14 cellular contexts compared by ENCODE assay signal in genomic region chr19:11321206-11322126, GRCh38. TPM values are rescaled to one million over a fixed set of nuclear protein-coding genes. Genes with fewer than 3 reads are reported as not detected.
DNase-seq lines count a peak whose midpoint lies in the region; ATAC-seq, FAIRE-seq and TF ChIP-seq lines count a peak whose summit lies in the region.
"Had no signal": no experiment of that assay in that cellular context is flagged by ENCODE, and none has a peak within 500 bp of the region (broad histone marks: within the 10 kb centered on the region; RNA-seq: fewer than 3 reads in every experiment).

No MANE protein-coding gene starts in this region.

- H3K4me3 ChIP-seq in Caco-2 (ENCODE audit: low read depth, low read length) (no peak overlapping the region), K562 (no peak overlapping the region)

- H3K79me2 ChIP-seq in H9 (ENCODE audit: insufficient read depth, low read length) (no peaks in the 10 kb centered on the region), K562 (ENCODE audit: control insufficient read depth, insufficient read depth, low read length) (no peaks in the 10 kb centered on the region)

- H3K4me1 ChIP-seq in Caco-2 (peaks cover 7% of the 10 kb centered on the region; the same call in 1 of the 2 replicates), H9 (ENCODE audit: insufficient read depth, low read length) (no peaks in the 10 kb centered on the region), K562 (replicated peaks in 1 of 2; ENCODE audit: control insufficient read depth in 2 of 2, insufficient read depth in 2 of 2, low read length in 2 of 2) (peaks cover 17 to 27% of the 10 kb centered on the region in 2 experiments; a peak in 4 of 5 replicates)

- peaks cover 24% of the 10 kb centered on the region for H3K4me1 Mint-ChIP-seq in Caco-2 (ENCODE audit: low read depth, unreplicated experiment)
- peaks cover 6 to 11% of the 10 kb centered on the region in 2 experiments for H3K4me1 Mint-ChIP-seq in H9
- peaks cover 32% of the 10 kb centered on the region for H3K4me1 Mint-ChIP-seq in nephron

- H2AFZ ChIP-seq in H9 (ENCODE audit: low read length) (no peak overlapping the region), K562 (ENCODE audit: low read depth, low read length) (no peak overlapping the region)

- no peak overlapping the region for H3K18ac ChIP-seq in H9 (ENCODE audit: insufficient read length, low read depth, low read length)

- H3K27me3 ChIP-seq in Caco-2 (replicated peaks; ENCODE audit: control insufficient read depth, insufficient read depth, low read length) (no peaks in the 10 kb centered on the region), H9 (ENCODE audit: insufficient read depth, low read length) (no peaks in the 10 kb centered on the region), K562 (ENCODE audit: control insufficient read depth in 2 of 2, insufficient read depth in 2 of 2, low read length in 2 of 2) (no peaks in the 10 kb centered on the region)

- H4K5ac ChIP-seq in H9 (ENCODE audit: insufficient read length, low read depth, low read length) = no peak overlapping the region

- ATAC-seq in K562 = no peak
- no peak for ATAC-seq in GM21381 (IDR thresholded peaks at IDR 0.05; ENCODE audit: unreplicated experiment)
- no peak for ATAC-seq in GM18858 (IDR thresholded peaks at IDR 0.05; ENCODE audit: unreplicated experiment)
- ATAC-seq: activated T-cell treated with anti-CD3 and anti-CD28 coated beads, Interleukin-2, amount 50 U/mL, for 72 hours had no signal

- no peak overlapping the region for H2BK15ac ChIP-seq in H9 (ENCODE audit: low read depth, low read length)

- no peak overlapping the region for H3K56ac ChIP-seq in H9 (ENCODE audit: insufficient read length, low read depth, low read length)

- no peaks in the 10 kb centered on the region for H3K9me1 ChIP-seq in K562 (ENCODE audit: control insufficient read depth, insufficient read depth, low read length)

- H3K27me3 Mint-ChIP-seq in Caco-2 (ENCODE audit: insufficient read depth, unreplicated experiment) (no peaks in the 10 kb centered on the region), H9 (ENCODE audit: low read depth) (peaks cover 6% of the 10 kb centered on the region; the same call in 1 of the 2 replicates), nephron (ENCODE audit: low read depth) (no peaks in the 10 kb centered on the region)

- no peak overlapping the region for H2BK12ac ChIP-seq in H9 (ENCODE audit: insufficient read length, low read depth, low read length)

- H3K14ac ChIP-seq in H9 (ENCODE audit: insufficient read depth, low read length) = no peak overlapping the region

- H2BK5ac ChIP-seq in H9 (ENCODE audit: insufficient read length, low read length) = no peak overlapping the region

- in situ Hi-C loops in K562 (cut with MboI) = no loop called here

- H4K91ac ChIP-seq in H9 (ENCODE audit: insufficient read length, low read depth, low read length) = no peak overlapping the region

- H3K9me3 ChIP-seq in Caco-2 = no peaks in the 10 kb centered on the region
- no peaks in the 10 kb centered on the region for H3K9me3 ChIP-seq in H9 (ENCODE audit: control insufficient read depth, low read depth, low read length)
- H3K9me3 ChIP-seq in K562 (replicated peaks; ENCODE audit: control insufficient read depth, insufficient read depth, low read depth, low read length) = no peaks in the 10 kb centered on the region

- WGBS in H9 (ENCODE audit: extremely low coverage, insufficient read length, low lambda C conversion rate) = no CpG with 5 or more reads among the region's 14 CpGs
- WGBS in K562 (ENCODE audit: insufficient coverage, low coverage, missing lambda C conversion rate) = 57% methylated on average over 12 of the region's 14 CpGs

- no peak for TF ChIP-seq EP300 in K562 (IDR thresholded peaks at IDR 0.05; ENCODE audit: low read length)

- no peaks in the 10 kb centered on the region for H3K79me1 ChIP-seq in H9 (ENCODE audit: insufficient read depth, low read depth, low read length, poor library complexity, severe bottlenecking)

- CTCF ChIA-PET in Caco-2 (lab: Charles Lee) = interaction anchor here (1.5 to 1.9 kb wide), 3 partner anchors 20 to 55 kb away, joined by 5 to 25 read pairs (median 9); no protein-coding TSS in a partner anchor
- CTCF ChIA-PET in K562 (lab: Yijun Ruan, JAX; ENCODE audit: low intra/inter-chr PET ratio) = no interaction called here

- no TSS peak for BruUV-seq in Caco-2 (replicated peaks; lab: Mats Ljungman, UMichigan)
- BruUV-seq in K562 (replicated peaks; lab: Mats Ljungman, UMichigan) = no TSS peak

- no peak overlapping the region for H3K4me2 ChIP-seq in H9 (ENCODE audit: insufficient read depth, insufficient read length, low read length)
- H3K4me2 ChIP-seq in K562 (ENCODE audit: insufficient read depth, low read length) = no peak overlapping the region

- no peak overlapping the region for H3K27ac ChIP-seq in H9 (ENCODE audit: insufficient read length, low read depth, low read length)
- H3K27ac ChIP-seq in K562 (ENCODE audit: extremely low read depth, low read depth, low read length) = no peak overlapping the region

- H3K36me3 ChIP-seq in Caco-2 (ENCODE audit: control insufficient read depth, insufficient read depth, low read length) (no peaks in the 10 kb centered on the region; the same call in 1 of the 2 replicates), K562 (ENCODE audit: control insufficient read depth, insufficient read depth, low read length) (no peaks in the 10 kb centered on the region)

- TF ChIP-seq CTCF in Caco-2 (IDR thresholded peaks at IDR 0.05; ENCODE audit: insufficient read depth in 1 of 2, low read depth in 1 of 2, low read length in 1 of 2, severe bottlenecking in 1 of 2, unreplicated experiment in 1 of 2) (no peak), H9 (conservative IDR thresholded peaks at IDR 0.05) (peak; percentile 56), K562 (IDR thresholded peaks at IDR 0.05 in 2 of 3, conservative IDR thresholded peaks at IDR 0.05 in 1 of 3; ENCODE audit: insufficient read depth in 2 of 3, low read depth in 1 of 3, low read length in 3 of 3) (peak in 2 of 3 experiments; percentile 15 to 36; a peak in 2 of 6 replicates), nephron (IDR thresholded peaks at IDR 0.05; ENCODE audit: unreplicated experiment in 3 of 3) (no peak)

- no peak overlapping the region for H2BK20ac ChIP-seq in H9 (ENCODE audit: low read depth, low read length, poor library complexity, severe bottlenecking)

- no peaks in the 10 kb centered on the region for H3K9me3 Mint-ChIP-seq in Caco-2 (ENCODE audit: unreplicated experiment)
- no peaks in the 10 kb centered on the region for H3K9me3 Mint-ChIP-seq in H9
- peaks cover 4% of the 10 kb centered on the region for H3K9me3 Mint-ChIP-seq in nephron
- H3K9me3 Mint-ChIP-seq: activated T-cell treated with anti-CD3 and anti-CD28 coated beads, Interleukin-2, amount 50 U/mL, for 72 hours had no signal

- H3K23me2 ChIP-seq in H9 (ENCODE audit: insufficient read length, low read depth, low read length, poor library complexity, severe bottlenecking) = no peaks in the 10 kb centered on the region

- no peak overlapping the region for H4K8ac ChIP-seq in H9 (replicated peaks; ENCODE audit: insufficient read length, low read depth, low read length)

- POLR2A ChIA-PET in Caco-2 (lab: Charles Lee) = no interaction called here
- POLR2A ChIA-PET in K562 (lab: Yijun Ruan, JAX) = interaction anchor here (0.6 to 1.5 kb wide), 5 partner anchors 10 to 483 kb away, joined by 3 to 4 read pairs (median 3); partner anchors contain the start of gene RAB3D

- no peaks in the 10 kb centered on the region for H4K20me1 ChIP-seq in H9 (ENCODE audit: control insufficient read depth, insufficient read depth, insufficient read length)
- H4K20me1 ChIP-seq in K562 (replicated peaks; ENCODE audit: control insufficient read depth, insufficient read depth, low read length) = no peaks in the 10 kb centered on the region

- H3K4me3 Mint-ChIP-seq in Caco-2 (ENCODE audit: unreplicated experiment) (peak overlapping the region; percentile 25), H9 (no peak overlapping the region; a peak in 1 of 5 replicates), nephron (peak overlapping the region in 2 of 3 experiments; percentile 2 to 6)
- H3K4me3 Mint-ChIP-seq: activated T-cell treated with anti-CD3 and anti-CD28 coated beads, Interleukin-2, amount 50 U/mL, for 72 hours; CD4-positive, alpha-beta memory T cell had no signal

- intact Hi-C loops in Caco-2 (cut with micrococcal nuclease; ENCODE audit: unreplicated experiment) (no loop called here), K562 (cut with micrococcal nuclease) (no loop called here)

- no peak overlapping the region for H2AK5ac ChIP-seq in H9 (ENCODE audit: insufficient read length, low read length)

- no peak overlapping the region for H3T11ph ChIP-seq in H9 (ENCODE audit: low read length)

- TF ChIP-seq POLR2A in K562 (conservative IDR thresholded peaks at IDR 0.05) = no peak

- H3K27ac Mint-ChIP-seq in Caco-2 (ENCODE audit: unreplicated experiment) (peak overlapping the region; percentile 36), H9 (peak overlapping the region in 1 of 3 experiments; percentile 8; a peak in 2 of 7 replicates), nephron (peak overlapping the region; percentile 75 to 80 (median 78))
- H3K27ac Mint-ChIP-seq: activated T-cell treated with anti-CD3 and anti-CD28 coated beads, Interleukin-2, amount 50 U/mL, for 72 hours had no signal

- H2BK120ac ChIP-seq in H9 (ENCODE audit: low read depth, low read length, poor library complexity, severe bottlenecking) = no peak overlapping the region

- no peak for DNase-seq in Caco-2
- no peak for DNase-seq in H9
- peak in 2 of 4 experiments; percentile 13 to 16 for DNase-seq in K562 (ENCODE audit: extremely low read depth in 1 of 4, low spot score in 3 of 4)
- no peak for DNase-seq in NCI-H345 treated with DMSO at 0.1 percent for 48 hours (lab: John Stamatoyannopoulos, UW; ENCODE audit: unreplicated experiment)
- DNase-seq in hepatic stellate cell (ENCODE audit: low spot score) = no peak
- DNase-seq: activated T-cell treated with anti-CD3 and anti-CD28 coated beads, Interleukin-2, amount 50 U/mL, for 72 hours; amniotic stem cell; CD4-positive, alpha-beta memory T cell; NCI-H2029 treated with DMSO at 0.1 percent for 48 hours; stimulated activated CD4-positive, alpha-beta T cell treated with anti-CD3 and anti-CD28 coated beads, Interleukin-2, amount 100 ng/mL, for 24 hours had no signal

- H3K36me3 Mint-ChIP-seq in Caco-2 (ENCODE audit: insufficient read depth, unreplicated experiment) = peaks cover 12% of the 10 kb centered on the region
- H3K36me3 Mint-ChIP-seq in H9 (ENCODE audit: insufficient read depth in 1 of 3, low read depth in 3 of 3) = peaks cover 0 to 7% (median 3%) of the 10 kb centered on the region in 3 experiments; a peak in 3 of 7 replicates
- H3K36me3 Mint-ChIP-seq in nephron (ENCODE audit: low read depth) = peaks cover 7% of the 10 kb centered on the region

- H3K4ac ChIP-seq in H9 (ENCODE audit: low read depth, low read length) = no peak overlapping the region

- H3K23ac ChIP-seq in H9 (ENCODE audit: insufficient read length, low read depth, low read length) = no peak overlapping the region

- H3K9ac ChIP-seq in H9 (ENCODE audit: extremely low read depth, insufficient read length, low read length) (no peak overlapping the region), K562 (ENCODE audit: insufficient read depth in 1 of 2, low read depth in 2 of 2, low read length in 2 of 2) (no peak overlapping the region; a peak in 1 of 4 replicates)

- no peak for FAIRE-seq in K562 (lab: Jason Lieb, UNC)

- 0 out of 4 replicates have a peak, but pooled peaks of 1 of the 2 experiments have one; percentile 8 for TF ChIP-seq RAD21 in K562 (CRISPR knock-in tag; conservative IDR thresholded peaks at IDR 0.05 in 1 of 2, IDR thresholded peaks at IDR 0.05 in 1 of 2)

RNA-seq across cellular contexts. Expression of gene RAB3D, which starts 18.0 kb away (rescaled TPM):
- total RNA-seq in Caco-2 (2022) = 28.0 and 35.2 TPM in 2 replicates
- 29.4 and 32.8 TPM in 2 replicates for total RNA-seq in H9 (2021)
- total RNA-seq in K562 (2011; cell fraction: chromatin; rRNA removed; ENCODE audit: low replicate concordance) = 3.0 and 8.8 TPM in 2 replicates
- 2.5 and 3.2 TPM in 2 replicates for total RNA-seq in K562 (2011; cell fraction: nucleolus; rRNA removed)
- total RNA-seq in K562 (2011; cell fraction: nucleoplasm; rRNA removed) = 2.6 TPM in 2 replicates
- total RNA-seq in K562 (2014; rRNA removed) = 1.2 and 1.6 TPM in 2 replicates
- 1.3 and 1.4 TPM in 2 replicates for total RNA-seq in K562 (2014; rRNA removed; fragmentation: Illumina TruSeq; extraction: Trizol)
- 1.8 and 1.9 TPM in 2 replicates for total RNA-seq in K562 (2015; rRNA removed; fragmentation: Illumina TruSeq; extraction: Trizol)
- 3.3 and 4.5 TPM in 2 replicates for total RNA-seq in K562 (2021)
- 3.0 and 3.8 TPM in 2 replicates for polyA plus RNA-seq in K562 (2011; rRNA removed)
- 2.6 and 3.9 TPM in 2 replicates for polyA plus RNA-seq in K562 (2011; cell fraction: cytosol; rRNA removed)
- polyA plus RNA-seq in K562 (2011; cell fraction: nucleus; rRNA removed) = 1.3 and 1.7 TPM in 2 replicates
- 1.1 and 2.3 TPM in 2 replicates for polyA plus RNA-seq in K562 (2012)
- 0.89 and 1.4 TPM in 2 replicates for polyA plus RNA-seq in K562 (2014; fragmentation: Illumina TruSeq; extraction: Trizol)
- 1 to 10 TPM in 1 of 2 experiments, under 1 TPM in 1; 0.34 to 1.1 TPM for polyA plus RNA-seq in K562 (2014; fragmentation: Nextera tagmentation; extraction: Ambion mirVana)
- 1.5 and 1.9 TPM in 2 replicates for polyA plus RNA-seq in K562 (2014; rRNA removed)
- 7.1 and 8.6 TPM in 2 replicates for polyA minus RNA-seq in K562 (2011; rRNA and poly(A)+ RNA removed)
- 2.7 and 4.4 TPM in 2 replicates for polyA minus RNA-seq in K562 (2011; cell fraction: cytosol; rRNA and poly(A)+ RNA removed)
- polyA minus RNA-seq in K562 (2011; cell fraction: nucleus; rRNA and poly(A)+ RNA removed) = 1.2 and 1.6 TPM in 2 replicates

RNA-seq across cellular contexts. Expression of gene TMEM205, which starts 24.6 kb away (rescaled TPM):
- total RNA-seq in Caco-2 (2022) (68.3 and 76.1 TPM in 2 replicates), H9 (2021) (69.7 and 73.1 TPM in 2 replicates), K562 (2014; rRNA removed) (63.3 and 68.9 TPM in 2 replicates), K562 (2014; rRNA removed; fragmentation: Illumina TruSeq; extraction: Trizol) (21.2 and 26.1 TPM in 2 replicates), K562 (2015; rRNA removed; fragmentation: Illumina TruSeq; extraction: Trizol) (32.0 and 33.7 TPM in 2 replicates), K562 (2021) (44.1 and 45.6 TPM in 2 replicates)
- total RNA-seq in K562 (2011; cell fraction: chromatin; rRNA removed; ENCODE audit: low replicate concordance) = 24.9 and 71.9 TPM in 2 replicates
- 125 and 126 TPM in 2 replicates for total RNA-seq in K562 (2011; cell fraction: nucleolus; rRNA removed)
- total RNA-seq in K562 (2011; cell fraction: nucleoplasm; rRNA removed) = 67.8 and 77.4 TPM in 2 replicates
- polyA plus RNA-seq in K562 (2011; rRNA removed) (57.7 and 68.8 TPM in 2 replicates), K562 (2014; fragmentation: Illumina TruSeq; extraction: Trizol) (72.6 and 73.2 TPM in 2 replicates), K562 (2014; fragmentation: Nextera tagmentation; extraction: Ambion mirVana) (10 to 100 TPM; 21.3 to 27.3 TPM), K562 (2014; rRNA removed) (81.5 and 83.8 TPM in 2 replicates)
- 179 and 221 TPM in 2 replicates for polyA plus RNA-seq in K562 (2011; cell fraction: cytosol; rRNA removed)
- 92.4 and 97.3 TPM in 2 replicates for polyA plus RNA-seq in K562 (2011; cell fraction: nucleus; rRNA removed)
- 57.1 and 57.4 TPM in 2 replicates for polyA plus RNA-seq in K562 (2012)
- 30.4 and 35.1 TPM in 2 replicates for polyA minus RNA-seq in K562 (2011; rRNA and poly(A)+ RNA removed)
- 26.4 and 28.5 TPM in 2 replicates for polyA minus RNA-seq in K562 (2011; cell fraction: cytosol; rRNA and poly(A)+ RNA removed)
- polyA minus RNA-seq in K562 (2011; cell fraction: nucleus; rRNA and poly(A)+ RNA removed) = 4.7 and 11.6 TPM in 2 replicates

RNA-seq across cellular contexts. Expression of gene CCDC159, which starts 24.9 kb away (rescaled TPM):
- total RNA-seq in Caco-2 (2022) (11.7 and 13.9 TPM in 2 replicates), H9 (2021) (5.7 and 5.8 TPM in 2 replicates), K562 (2014; rRNA removed) (3.6 and 3.7 TPM in 2 replicates), K562 (2014; rRNA removed; fragmentation: Illumina TruSeq; extraction: Trizol) (3.1 and 3.9 TPM in 2 replicates), K562 (2015; rRNA removed; fragmentation: Illumina TruSeq; extraction: Trizol) (3.9 and 4.7 TPM in 2 replicates), K562 (2021) (5.9 and 7.6 TPM in 2 replicates)
- 35.6 and 69.3 TPM in 2 replicates for total RNA-seq in K562 (2011; cell fraction: chromatin; rRNA removed; ENCODE audit: low replicate concordance)
- total RNA-seq in K562 (2011; cell fraction: nucleolus; rRNA removed) = 24.6 and 29.0 TPM in 2 replicates
- total RNA-seq in K562 (2011; cell fraction: nucleoplasm; rRNA removed) = 35.5 and 35.6 TPM in 2 replicates
- polyA plus RNA-seq in K562 (2011; rRNA removed) (6.8 and 9.4 TPM in 2 replicates), K562 (2014; fragmentation: Illumina TruSeq; extraction: Trizol) (8.9 and 10.1 TPM in 2 replicates), K562 (2014; fragmentation: Nextera tagmentation; extraction: Ambion mirVana) (1 to 10 TPM in 1 of 2 experiments, under 1 TPM in 1; 0.68 to 2.5 TPM), K562 (2014; rRNA removed) (6.8 and 8.6 TPM in 2 replicates)
- polyA plus RNA-seq in K562 (2011; cell fraction: cytosol; rRNA removed) = 5.8 and 5.9 TPM in 2 replicates
- 52.3 and 65.7 TPM in 2 replicates for polyA plus RNA-seq in K562 (2011; cell fraction: nucleus; rRNA removed)
- polyA plus RNA-seq in K562 (2012) = 13.1 and 29.9 TPM in 2 replicates
- 2.1 and 3.3 TPM in 2 replicates for polyA minus RNA-seq in K562 (2011; rRNA and poly(A)+ RNA removed)
- not detected in 2 replicates for polyA minus RNA-seq in K562 (2011; cell fraction: cytosol; rRNA and poly(A)+ RNA removed)
- 14.4 and 14.7 TPM in 2 replicates for polyA minus RNA-seq in K562 (2011; cell fraction: nucleus; rRNA and poly(A)+ RNA removed)

RNA-seq across cellular contexts. Expression of gene TSPAN16, which starts 25.5 kb away (rescaled TPM):
- total RNA-seq in Caco-2 (2022) (not detected in 2 replicates), H9 (2021) (not detected in 2 replicates), K562 (2014; rRNA removed) (not detected in 2 replicates), K562 (2014; rRNA removed; fragmentation: Illumina TruSeq; extraction: Trizol) (not detected in 2 replicates), K562 (2015; rRNA removed; fragmentation: Illumina TruSeq; extraction: Trizol) (not detected in 2 replicates), K562 (2021) (not detected in 2 replicates)
- not detected in 2 replicates for total RNA-seq in K562 (2011; cell fraction: chromatin; rRNA removed; ENCODE audit: low replicate concordance)
- total RNA-seq in K562 (2011; cell fraction: nucleolus; rRNA removed) = not detected in 2 replicates
- total RNA-seq in K562 (2011; cell fraction: nucleoplasm; rRNA removed) = not detected in 2 replicates
- polyA plus RNA-seq in K562 (2011; rRNA removed) (not detected in 2 replicates), K562 (2014; fragmentation: Illumina TruSeq; extraction: Trizol) (not detected in 2 replicates), K562 (2014; fragmentation: Nextera tagmentation; extraction: Ambion mirVana) (not detected), K562 (2014; rRNA removed) (not detected in 2 replicates)
- polyA plus RNA-seq in K562 (2011; cell fraction: cytosol; rRNA removed) = not detected in 2 replicates
- not detected in 2 replicates for polyA plus RNA-seq in K562 (2011; cell fraction: nucleus; rRNA removed)
- polyA plus RNA-seq in K562 (2012) = not detected in 2 replicates
- not detected in 2 replicates for polyA minus RNA-seq in K562 (2011; rRNA and poly(A)+ RNA removed)
- not detected in 2 replicates for polyA minus RNA-seq in K562 (2011; cell fraction: cytosol; rRNA and poly(A)+ RNA removed)
- not detected in 2 replicates for polyA minus RNA-seq in K562 (2011; cell fraction: nucleus; rRNA and poly(A)+ RNA removed)
- total RNA-seq: activated T-cell treated with anti-CD3 and anti-CD28 coated beads, Interleukin-2, amount 50 U/mL, for 72 hours; CD4-positive, alpha-beta memory T cell; dermis microvascular lymphatic vessel endothelial cell had no signal
- polyA plus RNA-seq: CD4-positive, alpha-beta memory T cell had no signal

RNA-seq across cellular contexts. Expression of gene PLPPR2, which starts 33.8 kb away (rescaled TPM):
- total RNA-seq in Caco-2 (2022) = 5.6 and 7.4 TPM in 2 replicates
- 6.1 and 8.0 TPM in 2 replicates for total RNA-seq in H9 (2021)
- total RNA-seq in K562 (2011; cell fraction: chromatin; rRNA removed; ENCODE audit: low replicate concordance) = 8.1 and 27.1 TPM in 2 replicates
- total RNA-seq in K562 (2011; cell fraction: nucleolus; rRNA removed) = 25.7 and 35.0 TPM in 2 replicates
- 21.9 and 29.8 TPM in 2 replicates for total RNA-seq in K562 (2011; cell fraction: nucleoplasm; rRNA removed)
- total RNA-seq in K562 (2014; rRNA removed) = 4.4 and 11.2 TPM in 2 replicates
- total RNA-seq in K562 (2014; rRNA removed; fragmentation: Illumina TruSeq; extraction: Trizol) = 1.8 and 2.1 TPM in 2 replicates
- total RNA-seq in K562 (2015; rRNA removed; fragmentation: Illumina TruSeq; extraction: Trizol) = 2.6 and 3.1 TPM in 2 replicates
- total RNA-seq in K562 (2021) = 15.9 and 17.6 TPM in 2 replicates
- polyA plus RNA-seq in K562 (2011; rRNA removed) = 3.4 and 6.3 TPM in 2 replicates
- polyA plus RNA-seq in K562 (2011; cell fraction: cytosol; rRNA removed) = 5.2 and 13.0 TPM in 2 replicates
- 21.6 and 30.6 TPM in 2 replicates for polyA plus RNA-seq in K562 (2011; cell fraction: nucleus; rRNA removed)
- polyA plus RNA-seq in K562 (2012) = 16.0 and 16.8 TPM in 2 replicates
- polyA plus RNA-seq in K562 (2014; fragmentation: Illumina TruSeq; extraction: Trizol) = 8.1 and 12.8 TPM in 2 replicates
- polyA plus RNA-seq in K562 (2014; fragmentation: Nextera tagmentation; extraction: Ambion mirVana) = under 1 TPM; 0.49 TPM
- 8.6 and 10.0 TPM in 2 replicates for polyA plus RNA-seq in K562 (2014; rRNA removed)
- polyA minus RNA-seq in K562 (2011; rRNA and poly(A)+ RNA removed) = 1.1 and 2.5 TPM in 2 replicates
- 6.1 and 10.4 TPM in 2 replicates for polyA minus RNA-seq in K562 (2011; cell fraction: cytosol; rRNA and poly(A)+ RNA removed)
- 7.2 and 8.5 TPM in 2 replicates for polyA minus RNA-seq in K562 (2011; cell fraction: nucleus; rRNA and poly(A)+ RNA removed)

Comparison
In these comparisons a context has a peak if more than half of its experiments do, and no peak if none do; other contexts are left out.
1. H3K4me3 Mint-ChIP-seq: peak in Caco-2 (single experiment) and nephron (2 of 3); none in H9 (0 of 2).
2. CTCF ChIP-seq: peak in H9 (single experiment) and K562 (2 of 3); none in Caco-2 (0 of 2) and nephron (0 of 3).